Comparison of ENCODE assay signal across 8 cellular contexts in the genomic region with DNA sequence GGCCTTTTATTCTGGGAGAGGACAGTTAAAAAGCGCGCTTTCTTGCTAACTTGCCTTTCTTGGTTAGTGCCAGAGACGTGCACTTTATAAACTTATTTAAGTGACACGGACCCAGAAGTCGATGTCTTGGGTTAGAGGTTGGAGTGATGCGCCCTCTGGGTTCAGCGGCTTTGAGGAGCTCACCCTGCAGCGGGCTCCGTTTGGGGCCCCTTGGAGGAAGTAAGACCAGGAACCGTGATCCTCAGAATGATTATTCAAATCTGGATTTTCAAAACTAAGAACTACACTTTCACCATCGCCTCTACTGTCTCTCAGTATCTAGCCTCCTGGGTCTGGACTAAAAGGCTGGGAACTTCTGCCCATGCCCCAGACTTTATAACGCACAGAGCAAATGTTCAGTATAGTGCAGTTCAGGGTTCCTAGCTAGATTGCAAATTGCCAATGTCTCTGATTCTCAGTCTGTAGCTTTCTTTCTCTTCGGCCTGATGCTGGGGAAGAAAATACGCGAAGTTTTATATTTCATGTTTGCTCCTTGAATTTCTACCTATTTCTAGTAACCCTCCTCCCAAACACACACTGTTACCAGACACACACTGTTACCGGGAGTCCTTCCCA. TPM values are rescaled to one million over a fixed set of nuclear protein-coding genes. Genes with fewer than 3 reads are reported as not detected.
DNase-seq lines count a peak whose midpoint lies in the region; ATAC-seq, FAIRE-seq and TF ChIP-seq lines count a peak whose summit lies in the region.

No MANE protein-coding gene starts in this region.

- peak; percentile 9 for DNase-seq in activated naive CD4-positive, alpha-beta T cell treated with Interleukin-2 at 50 U/mL for 16 hours
- DNase-seq in keratinocyte (ENCODE audit: low read depth, low spot score) (no peak), type B pancreatic cell (ENCODE audit: extremely low spot score, unreplicated experiment) (no peak), T-helper 9 cell (no peak), GM19238 (ENCODE audit: insufficient read length, low spot score) (no peak), RWPE1 (ENCODE audit: low spot score) (no peak)

- FAIRE-seq in keratinocyte (lab: Jason Lieb, UNC): no peak

- no peaks in the 10 kb centered on the region for H4K20me1 ChIP-seq in keratinocyte (ENCODE audit: control insufficient read depth, extremely low read depth, insufficient read depth, low read length)

- no peak overlapping the region for H3K4me3 ChIP-seq in keratinocyte (ENCODE audit: control insufficient read depth in 2 of 3, extremely low read depth in 1 of 3, insufficient read depth in 2 of 3, low read depth in 1 of 3, low read length in 3 of 3)

- no peak overlapping the region for H3K27ac ChIP-seq in keratinocyte (ENCODE audit: control insufficient read depth, insufficient read depth, low read length)
- no peak overlapping the region for H3K27ac ChIP-seq in RWPE1

- TF ChIP-seq CTCF in keratinocyte (optimal IDR thresholded peaks at IDR 0.05 in 1 of 3, IDR thresholded peaks at IDR 0.05 in 1 of 3, conservative IDR thresholded peaks at IDR 0.05 in 1 of 3; ENCODE audit: extremely low read depth in 1 of 3, insufficient read depth in 2 of 3, low read length in 3 of 3): no peak
- TF ChIP-seq CTCF in type B pancreatic cell (conservative IDR thresholded peaks at IDR 0.05): no peak
- TF ChIP-seq CTCF in RWPE1 (conservative IDR thresholded peaks at IDR 0.05; ENCODE audit: low read depth): no peak

- H3K4me3 Mint-ChIP-seq in type B pancreatic cell: peak overlapping the region; percentile 79

- H3K27me3 ChIP-seq in keratinocyte (ENCODE audit: control insufficient read depth, extremely low read depth, insufficient read depth, low read length): no peaks in the 10 kb centered on the region

- ATAC-seq in GM18907 (IDR thresholded peaks at IDR 0.05; ENCODE audit: unreplicated experiment) (peak; percentile 61), HG03039 (IDR thresholded peaks at IDR 0.05; ENCODE audit: unreplicated experiment) (peak; percentile 57)

- no peaks in the 10 kb centered on the region for H3K79me2 ChIP-seq in keratinocyte (ENCODE audit: control insufficient read depth, insufficient read depth, low read length)

- POLR2A ChIA-PET in RWPE1 (lab: Yijun Ruan, JAX; ENCODE audit: low non-redundant PET): no interaction called here

- H3K4me2 ChIP-seq in keratinocyte (ENCODE audit: control insufficient read depth, extremely low read depth, insufficient read depth, low read depth, low read length): peak overlapping the region; percentile 46

- no peaks in the 10 kb centered on the region for H3K36me3 ChIP-seq in keratinocyte (ENCODE audit: control insufficient read depth in 2 of 2, extremely low read depth in 1 of 2, insufficient read depth in 2 of 2, low read length in 2 of 2)

- dilution Hi-C loops in keratinocyte (cut with MboI; ENCODE audit: extremely low pct_ligation_motif_present, low sequenced_read_pairs): no loop called here

- peak overlapping the region; percentile 16 for H3K27ac Mint-ChIP-seq in type B pancreatic cell

- H3K4me1 Mint-ChIP-seq in type B pancreatic cell (ENCODE audit: unreplicated experiment): peaks cover 8% of the 10 kb centered on the region

- no peaks in the 10 kb centered on the region for H3K36me3 Mint-ChIP-seq in type B pancreatic cell

- no peaks in the 10 kb centered on the region for H3K9me3 Mint-ChIP-seq in type B pancreatic cell

- H2AFZ ChIP-seq in keratinocyte (ENCODE audit: control insufficient read depth, low read length): no peak overlapping the region

- CTCF ChIA-PET in RWPE1 (lab: Yijun Ruan, JAX): interaction anchor here (0.7 kb wide), 1 partner anchor 85 kb away, joined by 3 read pairs; no protein-coding TSS in a partner anchor

- H3K9ac ChIP-seq in keratinocyte (ENCODE audit: control insufficient read depth, extremely low read depth, insufficient read depth, low read length): no peak overlapping the region

- H3K4me1 ChIP-seq in keratinocyte (ENCODE audit: control insufficient read depth, extremely low read depth, insufficient read depth, low read length): peaks cover 11% of the 10 kb centered on the region

- H3K9me3 ChIP-seq in keratinocyte (ENCODE audit: control insufficient read depth, low read depth, low read length): no peaks in the 10 kb centered on the region

- no peaks in the 10 kb centered on the region for H3K9me1 ChIP-seq in keratinocyte (ENCODE audit: control insufficient read depth, extremely low read depth, insufficient read depth, low read length)

- H3K27me3 Mint-ChIP-seq in type B pancreatic cell: peaks cover 34% of the 10 kb centered on the region

RNA-seq across cellular contexts. Expression of a gene that starts 18.6 kb away (rescaled TPM):
- polyA plus RNA-seq in keratinocyte: 3.9 to 6.2 TPM (median 6.2 TPM) in 3 replicates
- polyA plus RNA-seq in keratinocyte (2011; ENCODE audit: low read depth): 0.72 TPM
- 2.3 and 3.1 TPM in 2 replicates for polyA plus RNA-seq in keratinocyte (2011; cell fraction: cytosol; rRNA removed)
- 6.8 and 7.7 TPM in 2 replicates for polyA plus RNA-seq in keratinocyte (2011; cell fraction: nucleus; rRNA removed)
- 1.5 and 6.2 TPM in 2 replicates for polyA plus RNA-seq in keratinocyte (2012; ENCODE audit: low replicate concordance)
- polyA minus RNA-seq in keratinocyte: 13.0 to 23.0 TPM (median 15.6 TPM) in 3 replicates
- polyA minus RNA-seq in keratinocyte (2011; cell fraction: cytosol; rRNA and poly(A)+ RNA removed): 10.7 TPM
- 5.2 and 9.8 TPM in 2 replicates for polyA minus RNA-seq in keratinocyte (2011; cell fraction: nucleus; rRNA and poly(A)+ RNA removed)
- total RNA-seq in type B pancreatic cell (ENCODE audit: low replicate concordance): 38.6 and 94.9 TPM in 2 replicates

RNA-seq across cellular contexts. Expression of a gene that starts 25.3 kb away (rescaled TPM):
- 0.71 to 1.1 TPM (median 0.93 TPM) in 3 replicates for polyA plus RNA-seq in keratinocyte
- polyA plus RNA-seq in keratinocyte (2011; ENCODE audit: low read depth): not detected
- polyA plus RNA-seq in keratinocyte (2011; cell fraction: cytosol; rRNA removed): 0.84 and 0.98 TPM in 2 replicates
- polyA plus RNA-seq in keratinocyte (2011; cell fraction: nucleus; rRNA removed): 0.59 and 0.83 TPM in 2 replicates
- 0.24 and 0.84 TPM in 2 replicates for polyA plus RNA-seq in keratinocyte (2012; ENCODE audit: low replicate concordance)
- polyA minus RNA-seq in keratinocyte: 1.9 to 3.7 TPM (median 2.3 TPM) in 3 replicates
- not detected for polyA minus RNA-seq in keratinocyte (2011; cell fraction: cytosol; rRNA and poly(A)+ RNA removed)
- polyA minus RNA-seq in keratinocyte (2011; cell fraction: nucleus; rRNA and poly(A)+ RNA removed): 0.21 and 0.47 TPM in 2 replicates
- total RNA-seq in type B pancreatic cell (ENCODE audit: low replicate concordance): 6.3 and 13.8 TPM in 2 replicates

RNA-seq across cellular contexts. Expression of a gene that starts 55.0 kb away (rescaled TPM):
- 21.9 to 39.5 TPM (median 32.8 TPM) in 3 replicates for polyA plus RNA-seq in keratinocyte
- 21.9 TPM for polyA plus RNA-seq in keratinocyte (2011; ENCODE audit: low read depth)
- polyA plus RNA-seq in keratinocyte (2011; cell fraction: cytosol; rRNA removed): 25.6 and 36.9 TPM in 2 replicates
- polyA plus RNA-seq in keratinocyte (2011; cell fraction: nucleus; rRNA removed): 45.9 and 48.0 TPM in 2 replicates
- polyA plus RNA-seq in keratinocyte (2012; ENCODE audit: low replicate concordance): 9.4 and 13.8 TPM in 2 replicates
- 38.2 to 49.5 TPM (median 47.0 TPM) in 3 replicates for polyA minus RNA-seq in keratinocyte
- 24.7 TPM for polyA minus RNA-seq in keratinocyte (2011; cell fraction: cytosol; rRNA and poly(A)+ RNA removed)
- 25.0 and 50.1 TPM in 2 replicates for polyA minus RNA-seq in keratinocyte (2011; cell fraction: nucleus; rRNA and poly(A)+ RNA removed)
- total RNA-seq in type B pancreatic cell (ENCODE audit: low replicate concordance): 15.7 and 27.8 TPM in 2 replicates
